ENCODE assay signal across 8 cellular contexts in the genomic region with DNA sequence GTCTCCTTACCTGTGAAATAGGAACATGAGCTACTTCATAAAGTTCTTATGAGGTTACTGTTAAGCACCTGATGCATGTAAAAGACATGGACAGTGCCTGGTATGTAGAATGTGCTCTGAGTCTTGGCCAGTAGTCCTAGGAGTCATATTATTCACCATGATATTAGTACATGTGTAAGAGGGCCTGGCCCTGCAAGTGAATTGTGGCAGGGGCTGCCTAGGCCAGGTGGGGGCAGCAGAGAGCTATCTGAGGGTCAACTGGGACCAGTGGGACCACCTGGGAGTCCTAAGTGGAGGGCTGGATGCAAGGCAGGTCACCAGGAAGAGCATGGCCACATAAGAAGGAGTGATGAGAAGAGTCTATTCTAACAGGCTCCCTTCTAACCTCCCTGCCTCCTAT.
DNase-seq lines count a peak whose midpoint lies in the region; ATAC-seq and TF ChIP-seq lines count a peak whose summit lies in the region.

No MANE protein-coding gene starts in this region.

- TF ChIP-seq RAD21 in HCT116 (IDR thresholded peaks at IDR 0.05; ENCODE audit: low read depth) = peak; percentile 50; the same call in 1 of the 2 replicates

- H4K20me1 ChIP-seq in HCT116 (ENCODE audit: insufficient read depth) = no peaks in the 10 kb centered on the region
- no peaks in the 10 kb centered on the region for H4K20me1 ChIP-seq in osteoblast (ENCODE audit: insufficient read depth, low read length)

- H3K9me2 ChIP-seq in HCT116 (ENCODE audit: insufficient read depth) = no peaks in the 10 kb centered on the region

- intact Hi-C loops in HCT116 (cut with micrococcal nuclease) = no loop called here

- H3K4me1 ChIP-seq in HCT116 (ENCODE audit: control insufficient read depth in 1 of 2, insufficient read depth in 2 of 2, low read length in 2 of 2) = no peaks in the 10 kb centered on the region
- H3K4me1 ChIP-seq in osteoblast (ENCODE audit: insufficient read depth, low read length) = peaks cover 12% of the 10 kb centered on the region

- no peak for TF ChIP-seq POLR2A in HCT116 (IDR thresholded peaks at IDR 0.05; ENCODE audit: borderline replicate concordance, extremely low read depth, insufficient read depth, insufficient read length)

- POLR2A ChIA-PET in HCT116 (lab: Charles Lee) = no interaction called here

- RAD21 ChIA-PET in HCT116 (lab: Charles Lee; ENCODE audit: low non-redundant PET in 1 of 2, low total read pairs in 2 of 2, uncharacterized antibody in 2 of 2, unreplicated experiment in 2 of 2) = no interaction called here

- H3K9ac ChIP-seq in HCT116 (ENCODE audit: low read length) = no peak overlapping the region

- ATAC-seq in HCT116 (peak; percentile 84), GM18511 (IDR thresholded peaks at IDR 0.05; ENCODE audit: unreplicated experiment) (no peak)

- H3K27ac ChIP-seq in HCT116 (ENCODE audit: low read depth, low read length) (no peak overlapping the region), osteoblast (ENCODE audit: low read depth, low read length) (no peak overlapping the region)

- H3K4me3 ChIP-seq in HCT116 (replicated peaks in 1 of 2; ENCODE audit: low read depth in 1 of 2, low read length in 2 of 2) (no peak overlapping the region), epithelial cell of proximal tubule (ENCODE audit: low read depth, low read length) (no peak overlapping the region), osteoblast (ENCODE audit: insufficient read depth, low read length) (no peak overlapping the region)

- peak; percentile 23 to 65 for DNase-seq in NCI-H524 (lab: John Stamatoyannopoulos, UW)
- no peak for DNase-seq in NCI-H524 treated with DMSO at 0.1 percent for 48 hours (lab: John Stamatoyannopoulos, UW)
- DNase-seq in HCT116 (ENCODE audit: low read depth, low spot score) = peak; percentile 4
- DNase-seq in NCI-H82 treated with DMSO at 0.1 percent for 48 hours (lab: John Stamatoyannopoulos, UW; ENCODE audit: unreplicated experiment) = peak; percentile 33
- no peak for DNase-seq in epithelial cell of proximal tubule (ENCODE audit: low read depth)
- DNase-seq in osteoblast (ENCODE audit: insufficient read length, low spot score, missing footprints) = no peak
- no peak for DNase-seq in activated CD4-positive, CD25-positive, alpha-beta regulatory T cell (lab: John Stamatoyannopoulos, UW)

- no peaks in the 10 kb centered on the region for H3K36me3 ChIP-seq in HCT116 (ENCODE audit: control insufficient read depth in 1 of 2, insufficient read depth in 2 of 2, low read length in 2 of 2)
- H3K36me3 ChIP-seq in osteoblast (ENCODE audit: insufficient read depth, low read length) = no peaks in the 10 kb centered on the region

- CTCF ChIA-PET in HCT116 (lab: Charles Lee) = interaction anchor here (0.8 to 1.3 kb wide), 3 partner anchors 13 to 177 kb away, joined by 3 read pairs; no protein-coding TSS in a partner anchor

- no peak overlapping the region for H3K4me2 ChIP-seq in HCT116 (ENCODE audit: low read length)
- no peak overlapping the region for H3K4me2 ChIP-seq in osteoblast (ENCODE audit: insufficient read depth, low read length)

- H3K27me3 ChIP-seq in HCT116 (ENCODE audit: insufficient read depth, low read length) (0 out of 2 replicates have a peak, but pooled peaks cover 5% of the 10 kb centered on the region), osteoblast (ENCODE audit: insufficient read depth, low read length) (no peaks in the 10 kb centered on the region)

- H3K79me2 ChIP-seq in HCT116 (ENCODE audit: insufficient read depth, low read length) (no peaks in the 10 kb centered on the region), osteoblast (ENCODE audit: insufficient read depth, low read length) (no peaks in the 10 kb centered on the region)

- H3K9me3 ChIP-seq in HCT116 (ENCODE audit: control insufficient read depth in 1 of 2, insufficient read depth in 1 of 2, low read depth in 1 of 2, low read length in 2 of 2) (no peaks in the 10 kb centered on the region), osteoblast (ENCODE audit: low read depth, low read length) (no peaks in the 10 kb centered on the region)

- H2AFZ ChIP-seq in HCT116 (ENCODE audit: low read depth, low read length, poor library complexity, severe bottlenecking) (no peak overlapping the region), osteoblast (ENCODE audit: low read length) (no peak overlapping the region)

- BruUV-seq in HCT116 (replicated peaks; lab: Mats Ljungman, UMichigan) = no TSS peak

- TF ChIP-seq CTCF in HCT116 (IDR thresholded peaks at IDR 0.05 in 2 of 3, conservative IDR thresholded peaks at IDR 0.05 in 1 of 3; ENCODE audit: borderline replicate concordance in 1 of 3, insufficient read depth in 1 of 3, low read depth in 2 of 3, low read length in 2 of 3) = peak in 2 of 3 experiments; percentile 77 to 79; a peak in 4 of 6 replicates
- peak; percentile 64 for TF ChIP-seq CTCF in epithelial cell of proximal tubule (conservative IDR thresholded peaks at IDR 0.05; ENCODE audit: low read depth, low read length)
- peak; percentile 68 for TF ChIP-seq CTCF in osteoblast (IDR thresholded peaks at IDR 0.05; ENCODE audit: extremely low read depth, low read depth, low read length)

TF ChIP-seq in HCT116, 20 proteins besides CTCF, POLR2A, EP300 and RAD21:
- TF ChIP-seq EZH2phosphoT487 (IDR thresholded peaks at IDR 0.05; ENCODE audit: borderline replicate concordance) (no peak), SRF (IDR thresholded peaks at IDR 0.05; ENCODE audit: low read depth) (no peak), ZFX (IDR thresholded peaks at IDR 0.05) (no peak), CEBPB (IDR thresholded peaks at IDR 0.05; ENCODE audit: low read depth) (no peak), ZNF274 (IDR thresholded peaks at IDR 0.05; ENCODE audit: low read depth, low read length) (no peak), FOSL1 (IDR thresholded peaks at IDR 0.05; ENCODE audit: low read depth) (no peak), SIN3A (IDR thresholded peaks at IDR 0.05; ENCODE audit: low read depth) (no peak), SP1 (IDR thresholded peaks at IDR 0.05; ENCODE audit: low read depth) (no peak), JUND (IDR thresholded peaks at IDR 0.05) (no peak), TCF7L2 (IDR thresholded peaks at IDR 0.05; ENCODE audit: borderline replicate concordance, extremely low read depth, insufficient read depth, insufficient read length) (no peak), EZH2 (IDR thresholded peaks at IDR 0.05) (no peak), MAX (IDR thresholded peaks at IDR 0.05) (no peak), EGR1 (IDR thresholded peaks at IDR 0.05; ENCODE audit: low read depth) (no peak), ZBTB33 (IDR thresholded peaks at IDR 0.05; ENCODE audit: extremely low read depth, insufficient replicate concordance, low read length) (no peak), YY1 (IDR thresholded peaks at IDR 0.05; ENCODE audit: extremely low read depth, insufficient replicate concordance, low read depth, low read length) (no peak), POLR2AphosphoS5 (IDR thresholded peaks at IDR 0.05; ENCODE audit: low read depth, low read length) (no peak)
- TF ChIP-seq, protein P1, sequence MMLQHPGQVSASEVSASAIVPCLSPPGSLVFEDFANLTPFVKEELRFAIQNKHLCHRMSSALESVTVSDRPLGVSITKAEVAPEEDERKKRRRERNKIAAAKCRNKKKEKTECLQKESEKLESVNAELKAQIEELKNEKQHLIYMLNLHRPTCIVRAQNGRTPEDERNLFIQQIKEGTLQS (IDR thresholded peaks at IDR 0.05) = no peak
- TF ChIP-seq, protein P2, sequence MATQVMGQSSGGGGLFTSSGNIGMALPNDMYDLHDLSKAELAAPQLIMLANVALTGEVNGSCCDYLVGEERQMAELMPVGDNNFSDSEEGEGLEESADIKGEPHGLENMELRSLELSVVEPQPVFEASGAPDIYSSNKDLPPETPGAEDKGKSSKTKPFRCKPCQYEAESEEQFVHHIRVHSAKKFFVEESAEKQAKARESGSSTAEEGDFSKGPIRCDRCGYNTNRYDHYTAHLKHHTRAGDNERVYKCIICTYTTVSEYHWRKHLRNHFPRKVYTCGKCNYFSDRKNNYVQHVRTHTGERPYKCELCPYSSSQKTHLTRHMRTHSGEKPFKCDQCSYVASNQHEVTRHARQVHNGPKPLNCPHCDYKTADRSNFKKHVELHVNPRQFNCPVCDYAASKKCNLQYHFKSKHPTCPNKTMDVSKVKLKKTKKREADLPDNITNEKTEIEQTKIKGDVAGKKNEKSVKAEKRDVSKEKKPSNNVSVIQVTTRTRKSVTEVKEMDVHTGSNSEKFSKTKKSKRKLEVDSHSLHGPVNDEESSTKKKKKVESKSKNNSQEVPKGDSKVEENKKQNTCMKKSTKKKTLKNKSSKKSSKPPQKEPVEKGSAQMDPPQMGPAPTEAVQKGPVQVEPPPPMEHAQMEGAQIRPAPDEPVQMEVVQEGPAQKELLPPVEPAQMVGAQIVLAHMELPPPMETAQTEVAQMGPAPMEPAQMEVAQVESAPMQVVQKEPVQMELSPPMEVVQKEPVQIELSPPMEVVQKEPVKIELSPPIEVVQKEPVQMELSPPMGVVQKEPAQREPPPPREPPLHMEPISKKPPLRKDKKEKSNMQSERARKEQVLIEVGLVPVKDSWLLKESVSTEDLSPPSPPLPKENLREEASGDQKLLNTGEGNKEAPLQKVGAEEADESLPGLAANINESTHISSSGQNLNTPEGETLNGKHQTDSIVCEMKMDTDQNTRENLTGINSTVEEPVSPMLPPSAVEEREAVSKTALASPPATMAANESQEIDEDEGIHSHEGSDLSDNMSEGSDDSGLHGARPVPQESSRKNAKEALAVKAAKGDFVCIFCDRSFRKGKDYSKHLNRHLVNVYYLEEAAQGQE (IDR thresholded peaks at IDR 0.05; ENCODE audit: low read depth) = no peak

Comparison
In these comparisons a context has a peak if more than half of its experiments do, and no peak if none do; other contexts are left out.
1. DNase-seq: peak in NCI-H524 (2 of 2), HCT116 (single experiment) and NCI-H82 treated with DMSO at 0.1 percent for 48 hours (single experiment); none in NCI-H524 treated with DMSO at 0.1 percent for 48 hours (single experiment), epithelial cell of proximal tubule (single experiment), osteoblast (single experiment) and activated CD4-positive, CD25-positive, alpha-beta regulatory T cell (0 of 4).
2. Peak in every context shown above with its lines, with median percentiles within 50 percentile points of each other: CTCF ChIP-seq.